In genomic region chr20:4153661-4154238, GRCh38 we compare ENCODE assay signal across 18 cellular contexts. TPM values are rescaled to one million over a fixed set of nuclear protein-coding genes. Genes with fewer than 3 reads are reported as not detected.
A peak's percentile ranks its signal among the peaks of the same experiment; 100 is the strongest.
DNase-seq lines count a peak whose midpoint lies in the region; TF ChIP-seq lines count a peak whose summit lies in the region.
"Had no signal": no experiment of that assay in that cellular context is flagged by ENCODE, and none has a peak within 500 bp of the region (broad histone marks: within the 10 kb centered on the region; RNA-seq: fewer than 3 reads in every experiment).

No MANE protein-coding gene starts in this region.

- TF ChIP-seq CTCF in VCaP (conservative IDR thresholded peaks at IDR 0.05) (no peak), spleen (IDR thresholded peaks at IDR 0.05 in 8 of 11, conservative IDR thresholded peaks at IDR 0.05 in 3 of 11) (no peak)

- intact Hi-C loops in spleen (cut with DNase I; ENCODE audit: low total_unique reads) = no loop called here

- H3K9me3 ChIP-seq in spleen = no peaks in the 10 kb centered on the region
- H3K9me3 ChIP-seq: ascending aorta had no signal

- no peak for TF ChIP-seq POLR2A in spleen (IDR thresholded peaks at IDR 0.05)

- POLR2A ChIA-PET in HEK293T (lab: Yijun Ruan, JAX) = no interaction called here

- H3K4me1 ChIP-seq in spleen = peaks cover 5 to 40% (median 13%) of the 10 kb centered on the region in 6 donors

- peak overlapping the region; percentile 42; the same call in 1 of the 2 replicates for H3K27ac ChIP-seq in VCaP
- peak overlapping the region; percentile 32 for H3K27ac ChIP-seq in layer of hippocampus (ENCODE audit: low read depth, low read length)
- no peak overlapping the region for H3K27ac ChIP-seq in spleen
- H3K27ac ChIP-seq: ascending aorta had no signal

- no peaks in the 10 kb centered on the region for H3K36me3 ChIP-seq in spleen
- H3K36me3 ChIP-seq: ascending aorta had no signal

- H3K4me3 ChIP-seq in spleen = no peak overlapping the region
- H3K4me3 ChIP-seq: ascending aorta had no signal

- H3K27me3 ChIP-seq in layer of hippocampus (ENCODE audit: control insufficient read depth, insufficient read depth, low read length) (no peaks in the 10 kb centered on the region), spleen (replicated peaks in 1 of 7) (peaks cover 0 to 53% (median 10%) of the 10 kb centered on the region in 7 donors)
- H3K27me3 ChIP-seq: ascending aorta had no signal

- WGBS in spleen, 5 donors = 57 to 81% (median 71%) methylated on average over 4 to 7 of the region's 7 CpGs

- CTCF ChIA-PET in HEK293T (lab: Yijun Ruan, JAX) = no interaction called here

- DNase-seq in HEK293T (ENCODE audit: extremely low spot score) (no peak), spleen (peak; percentile 62), AML-193 (lab: John Stamatoyannopoulos, UW) (no peak), dedifferentiated amniotic fluid mesenchymal stem cell (ENCODE audit: extremely low spot score) (no peak), SK-N-DZ (ENCODE audit: low spot score) (no peak)
- DNase-seq: activated CD4-positive, alpha-beta T cell treated with anti-CD3 and anti-CD28 coated beads, Interleukin-2, amount 10 ng/mL, durations not matched to agents 24 days and 14 days; activated CD8-positive, alpha-beta memory T cell treated with anti-CD3 and anti-CD28 coated beads, Interleukin-2, amount 10 ng/mL, durations not matched to agents 7 days and 5 days; activated naive CD4-positive, alpha-beta T cell treated with anti-CD3 and anti-CD28 coated beads, Interleukin-2, amount 50 U/mL, for 16 hours; COR-L47; HFFc6; left cardiac atrium; natural killer cell; NCI-H1092 treated with DMSO at 0.1 percent for 48 hours; NCI-H1930; NK-92 treated with Interleukin-12 subunit alpha and Interleukin-12 subunit beta, amount 100 ng/mL, for 24 hours had no signal

TF ChIP-seq in HEK293T, 16 proteins besides CTCF, POLR2A, EP300 and RAD21:
- TF ChIP-seq, protein P1, sequence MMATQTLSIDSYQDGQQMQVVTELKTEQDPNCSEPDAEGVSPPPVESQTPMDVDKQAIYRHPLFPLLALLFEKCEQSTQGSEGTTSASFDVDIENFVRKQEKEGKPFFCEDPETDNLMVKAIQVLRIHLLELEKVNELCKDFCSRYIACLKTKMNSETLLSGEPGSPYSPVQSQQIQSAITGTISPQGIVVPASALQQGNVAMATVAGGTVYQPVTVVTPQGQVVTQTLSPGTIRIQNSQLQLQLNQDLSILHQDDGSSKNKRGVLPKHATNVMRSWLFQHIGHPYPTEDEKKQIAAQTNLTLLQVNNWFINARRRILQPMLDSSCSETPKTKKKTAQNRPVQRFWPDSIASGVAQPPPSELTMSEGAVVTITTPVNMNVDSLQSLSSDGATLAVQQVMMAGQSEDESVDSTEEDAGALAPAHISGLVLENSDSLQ (IDR thresholded peaks at IDR 0.05) = 0 out of 2 replicates have a peak, but pooled peaks have one; percentile 29
- no peak for TF ChIP-seq ELF4 (IDR thresholded peaks at IDR 0.05)
- TF ChIP-seq FOXA1 (IDR thresholded peaks at IDR 0.05) = no peak
- TF ChIP-seq L3MBTL2 (conservative IDR thresholded peaks at IDR 0.05) = no peak
- no peak for TF ChIP-seq HDGF (IDR thresholded peaks at IDR 0.05; ENCODE audit: borderline replicate concordance)
- TF ChIP-seq NFRKB (IDR thresholded peaks at IDR 0.05) = no peak
- TF ChIP-seq ARNT (IDR thresholded peaks at IDR 0.05) = no peak
- TF ChIP-seq TARDBP (IDR thresholded peaks at IDR 0.05) = no peak
- no peak for TF ChIP-seq SUZ12 (IDR thresholded peaks at IDR 0.05)

RNA-seq across cellular contexts. Expression of gene SMOX, which starts 5.1 kb away (rescaled TPM):
- 10 to 100 TPM in 2 of 7 donors, 1 to 10 TPM in 5; 5.2 to 12.9 (median 8.3) TPM for total RNA-seq in spleen
- 1 to 10 TPM; 4.2 to 4.9 (median 4.6) TPM for polyA plus RNA-seq in spleen
- polyA plus RNA-seq in SK-N-DZ (2014; cell fraction: cytosol; rRNA removed) = 8.0 and 8.1 TPM in 2 replicates
- 4.4 and 4.6 TPM in 2 replicates for polyA plus RNA-seq in SK-N-DZ (2014; cell fraction: nucleus; rRNA removed)

Comparison
In these comparisons a context has a peak if more than half of its experiments do, and no peak if none do; other contexts are left out.
1. H3K27ac ChIP-seq: peak in VCaP (single experiment) and layer of hippocampus (single experiment); none in spleen (0 of 8).